15 cellular contexts compared by ENCODE assay signal in genomic region chr5:76522103-76522942, GRCh38.
DNase-seq lines count a peak whose midpoint lies in the region; ATAC-seq, FAIRE-seq and TF ChIP-seq lines count a peak whose summit lies in the region.
"Had no signal": no experiment of that assay in that cellular context is flagged by ENCODE, and none has a peak within 500 bp of the region (broad histone marks: within the 10 kb centered on the region; RNA-seq: fewer than 3 reads in every experiment).

No MANE protein-coding gene starts in this region.

- peak overlapping the region; percentile 28 to 76 (median 43) for H3K27ac Mint-ChIP-seq in CD4-positive, alpha-beta memory T cell
- H3K27ac Mint-ChIP-seq in GM23338: peak overlapping the region; percentile 89
- no peak overlapping the region for H3K27ac Mint-ChIP-seq in astrocyte (ENCODE audit: unreplicated experiment)
- H3K27ac Mint-ChIP-seq in nephron: peak overlapping the region in 2 of 3 experiments; percentile 53 to 62

- WGBS in gastroesophageal sphincter (ENCODE audit: low coverage in 1 of 2), 2 donors: 82 to 96% methylated on average over 10 to 11 of the region's 11 CpGs

- no peak for TF ChIP-seq CTCF in GM23338 (conservative IDR thresholded peaks at IDR 0.05; ENCODE audit: low read depth in 2 of 2)
- TF ChIP-seq CTCF in astrocyte (IDR thresholded peaks at IDR 0.05; ENCODE audit: insufficient read depth, low read depth, low read length): no peak
- TF ChIP-seq CTCF in nephron (IDR thresholded peaks at IDR 0.05; ENCODE audit: unreplicated experiment in 3 of 3): no peak
- TF ChIP-seq CTCF in gastroesophageal sphincter (IDR thresholded peaks at IDR 0.05): no peak

- H3K27me3 Mint-ChIP-seq in CD4-positive, alpha-beta memory T cell: no peaks in the 10 kb centered on the region
- H3K27me3 Mint-ChIP-seq in GM23338 (ENCODE audit: insufficient read depth, low read depth, poor library complexity) (peaks cover 9% of the 10 kb centered on the region), astrocyte (ENCODE audit: low read depth, unreplicated experiment) (no peaks in the 10 kb centered on the region), nephron (ENCODE audit: low read depth) (no peaks in the 10 kb centered on the region)

- intact Hi-C loops in CD4-positive, alpha-beta memory T cell (cut with micrococcal nuclease): loop anchor here (5.0 kb wide), 1 partner anchor 40 kb away; no protein-coding TSS in a partner anchor

- CTCF ChIA-PET in CD4-positive, alpha-beta memory T cell (lab: Charles Lee; ENCODE audit: partially characterized antibody): interaction anchor here (0.8 to 1.8 kb wide), 2 partner anchors 21 to 61 kb away, joined by 3 to 5 read pairs; no protein-coding TSS in a partner anchor

- H4K20me1 ChIP-seq in GM23338 (replicated peaks; ENCODE audit: insufficient read depth) (no peaks in the 10 kb centered on the region), astrocyte (ENCODE audit: insufficient read depth, low read length) (no peaks in the 10 kb centered on the region)

- 0 out of 2 replicates have a peak overlapping the region, but pooled peaks have one; percentile 10 for H3K4me2 ChIP-seq in GM23338
- H3K4me2 ChIP-seq in astrocyte (ENCODE audit: low read length): no peak overlapping the region
- H3K4me2 ChIP-seq: KMS-11 had no signal

- H2AFZ ChIP-seq in GM23338 (no peak overlapping the region), astrocyte (ENCODE audit: low read depth, low read length) (no peak overlapping the region)

- H3K9me2 ChIP-seq in GM23338 (ENCODE audit: insufficient read depth): no peaks in the 10 kb centered on the region

- no peak for TF ChIP-seq EP300 in gastroesophageal sphincter (IDR thresholded peaks at IDR 0.05)

- DNase-seq in CD4-positive, alpha-beta memory T cell: no peak
- DNase-seq in GM23338 (ENCODE audit: low spot score) (no peak), astrocyte (ENCODE audit: low read depth) (no peak), mucosa of gallbladder (ENCODE audit: low spot score) (no peak), NCI-H510A (lab: John Stamatoyannopoulos, UW) (no peak)
- DNase-seq: activated CD4-positive, CD25-positive, alpha-beta regulatory T cell treated with anti-CD3 and anti-CD28 coated beads, Interleukin-2, amount 50 U/mL, for 72 hours; activated effector memory CD4-positive, alpha-beta T cell treated with Interleukin-2 at 50 U/mL for 16 hours; GOT3; NCI-H1694; NCI-H524 treated with DMSO at 0.1 percent for 48 hours; Peyer's patch; upper lobe of right lung had no signal

- no peaks in the 10 kb centered on the region for H3K9me3 Mint-ChIP-seq in CD4-positive, alpha-beta memory T cell
- H3K9me3 Mint-ChIP-seq in GM23338 (peaks cover 18% of the 10 kb centered on the region), astrocyte (ENCODE audit: unreplicated experiment) (no peaks in the 10 kb centered on the region), nephron (no peaks in the 10 kb centered on the region)

- peaks cover 60 to 85% (median 72%) of the 10 kb centered on the region in 4 donors for H3K4me1 Mint-ChIP-seq in CD4-positive, alpha-beta memory T cell
- H3K4me1 Mint-ChIP-seq in GM23338 (peaks cover 54% of the 10 kb centered on the region), astrocyte (ENCODE audit: low read depth, unreplicated experiment) (peaks cover 22% of the 10 kb centered on the region), nephron (peaks cover 62% of the 10 kb centered on the region)

- H3K36me3 Mint-ChIP-seq in CD4-positive, alpha-beta memory T cell: peaks cover 0 to 9% of the 10 kb centered on the region in 2 donors
- peaks cover 19% of the 10 kb centered on the region for H3K36me3 Mint-ChIP-seq in GM23338 (ENCODE audit: low read depth)
- H3K36me3 Mint-ChIP-seq in astrocyte (ENCODE audit: low read depth, unreplicated experiment): no peaks in the 10 kb centered on the region
- peaks cover 4% of the 10 kb centered on the region for H3K36me3 Mint-ChIP-seq in nephron (ENCODE audit: low read depth)

- H3K27ac ChIP-seq in CD4-positive, alpha-beta memory T cell (ENCODE audit: low read depth, low read length): no peak overlapping the region
- H3K27ac ChIP-seq in GM23338 (ENCODE audit: low read depth): peak overlapping the region; percentile 82
- peak overlapping the region; percentile 88 for H3K27ac ChIP-seq in astrocyte (ENCODE audit: low read depth, low read length)
- peak overlapping the region in 2 of 4 donors; percentile 22 to 46 for H3K27ac ChIP-seq in gastroesophageal sphincter
- H3K27ac ChIP-seq: KMS-11, upper lobe of right lung had no signal

- no peak overlapping the region for H3K4me3 ChIP-seq in CD4-positive, alpha-beta memory T cell (ENCODE audit: low read length in 2 of 2)
- no peak overlapping the region for H3K4me3 ChIP-seq in GM23338
- H3K4me3 ChIP-seq in astrocyte (ENCODE audit: insufficient read depth, low read depth, low read length): no peak overlapping the region
- no peak overlapping the region for H3K4me3 ChIP-seq in gastroesophageal sphincter
- H3K4me3 ChIP-seq: Peyer's patch, upper lobe of right lung had no signal

- FAIRE-seq in astrocyte (lab: Jason Lieb, UNC): no peak

- no peaks in the 10 kb centered on the region for H3K9me3 ChIP-seq in CD4-positive, alpha-beta memory T cell (ENCODE audit: control insufficient read depth in 1 of 2, low read length in 2 of 2)
- H3K9me3 ChIP-seq in astrocyte (ENCODE audit: insufficient read depth, low read depth, low read length) (no peaks in the 10 kb centered on the region), gastroesophageal sphincter (no peaks in the 10 kb centered on the region)
- H3K9me3 ChIP-seq: Peyer's patch, upper lobe of right lung had no signal

- peaks cover 67% of the 10 kb centered on the region for H3K4me1 ChIP-seq in CD4-positive, alpha-beta memory T cell (ENCODE audit: insufficient read depth, low read length)
- H3K4me1 ChIP-seq in GM23338 (ENCODE audit: insufficient read depth) (peaks cover 60% of the 10 kb centered on the region), astrocyte (ENCODE audit: insufficient read depth, low read length) (peaks cover 14% of the 10 kb centered on the region), gastroesophageal sphincter (no peaks in the 10 kb centered on the region)

- peak overlapping the region in 1 of 8 donors; percentile 50 for H3K4me3 Mint-ChIP-seq in CD4-positive, alpha-beta memory T cell
- no peak overlapping the region for H3K4me3 Mint-ChIP-seq in GM23338
- no peak overlapping the region for H3K4me3 Mint-ChIP-seq in astrocyte (ENCODE audit: unreplicated experiment)
- H3K4me3 Mint-ChIP-seq in nephron: no peak overlapping the region

- H3K36me3 ChIP-seq in CD4-positive, alpha-beta memory T cell (ENCODE audit: insufficient read depth, low read length): no peaks in the 10 kb centered on the region
- no peaks in the 10 kb centered on the region for H3K36me3 ChIP-seq in GM23338 (ENCODE audit: insufficient read depth)
- no peaks in the 10 kb centered on the region for H3K36me3 ChIP-seq in astrocyte (ENCODE audit: insufficient read depth, low read length)
- no peaks in the 10 kb centered on the region for H3K36me3 ChIP-seq in gastroesophageal sphincter
- H3K36me3 ChIP-seq: Peyer's patch, upper lobe of right lung had no signal

- TF ChIP-seq POLR2A in gastroesophageal sphincter (IDR thresholded peaks at IDR 0.05): no peak

- no peak overlapping the region for H3K9ac ChIP-seq in astrocyte (ENCODE audit: low read length)
- H3K9ac ChIP-seq: KMS-11 had no signal

- no peaks in the 10 kb centered on the region for H3K27me3 ChIP-seq in CD4-positive, alpha-beta memory T cell (ENCODE audit: insufficient read depth, low read length)
- no peaks in the 10 kb centered on the region for H3K27me3 ChIP-seq in GM23338 (ENCODE audit: insufficient read depth)
- no peaks in the 10 kb centered on the region for H3K27me3 ChIP-seq in astrocyte (ENCODE audit: insufficient read depth, low read length)
- H3K27me3 ChIP-seq in gastroesophageal sphincter: no peaks in the 10 kb centered on the region
- H3K27me3 ChIP-seq: Peyer's patch, upper lobe of right lung had no signal

- no peaks in the 10 kb centered on the region for H3F3A ChIP-seq in GM23338 (replicated peaks; ENCODE audit: low read depth)

- ATAC-seq in GM23338: no peak
- ATAC-seq in gastroesophageal sphincter: no peak
- ATAC-seq: upper lobe of right lung had no signal

- POLR2A ChIA-PET in CD4-positive, alpha-beta memory T cell (lab: Charles Lee; ENCODE audit: partially characterized antibody): interaction anchor here (1.1 to 1.4 kb wide), 2 partner anchors 21 to 117 kb away, joined by 3 to 11 read pairs; no protein-coding TSS in a partner anchor

- H3K79me2 ChIP-seq in GM23338 (replicated peaks; ENCODE audit: insufficient read depth): peaks cover 17% of the 10 kb centered on the region; the same call in 1 of the 2 replicates
- no peaks in the 10 kb centered on the region for H3K79me2 ChIP-seq in astrocyte (ENCODE audit: insufficient read depth, low read length)

TF ChIP-seq in GM23338, 12 proteins besides CTCF, POLR2A, EP300 and RAD21:
- TF ChIP-seq ZNF331 (CRISPR knock-in tag; IDR thresholded peaks at IDR 0.05; ENCODE audit: low read depth) (no peak), CREB1 (CRISPR knock-in tag; IDR thresholded peaks at IDR 0.05; ENCODE audit: low read depth) (no peak), POLR2AphosphoS5 (IDR thresholded peaks at IDR 0.05; ENCODE audit: low read depth) (no peak)
- TF ChIP-seq, protein P1, sequence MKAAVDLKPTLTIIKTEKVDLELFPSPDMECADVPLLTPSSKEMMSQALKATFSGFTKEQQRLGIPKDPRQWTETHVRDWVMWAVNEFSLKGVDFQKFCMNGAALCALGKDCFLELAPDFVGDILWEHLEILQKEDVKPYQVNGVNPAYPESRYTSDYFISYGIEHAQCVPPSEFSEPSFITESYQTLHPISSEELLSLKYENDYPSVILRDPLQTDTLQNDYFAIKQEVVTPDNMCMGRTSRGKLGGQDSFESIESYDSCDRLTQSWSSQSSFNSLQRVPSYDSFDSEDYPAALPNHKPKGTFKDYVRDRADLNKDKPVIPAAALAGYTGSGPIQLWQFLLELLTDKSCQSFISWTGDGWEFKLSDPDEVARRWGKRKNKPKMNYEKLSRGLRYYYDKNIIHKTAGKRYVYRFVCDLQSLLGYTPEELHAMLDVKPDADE (IDR thresholded peaks at IDR 0.05): no peak
